ENCODE assay signal across 8 cellular contexts in genomic region chr22:20115691-20116375, GRCh38. TPM values are rescaled to one million over a fixed set of nuclear protein-coding genes. Genes with fewer than 3 reads are reported as not detected.
A peak's percentile ranks its signal among the peaks of the same experiment; 100 is the strongest.
DNase-seq lines count a peak whose midpoint lies in the region; TF ChIP-seq lines count a peak whose summit lies in the region.

Gene RANBP1, plus strand, starts transcription at chr22:20116104. Its CDS starts 81 bp downstream, at chr22:20116185.

- CTCF ChIA-PET in A673 (lab: Charles Lee): no interaction called here

- H3K27ac ChIP-seq in A673 (ENCODE audit: low read depth, low read length, poor library complexity, severe bottlenecking) (peak within 1 kb of the TSS; percentile 95), vagina (peak within 1 kb of the TSS; percentile 82)

- H3K9me3 ChIP-seq in A673 (ENCODE audit: low read depth, low read length, poor library complexity, severe bottlenecking) (no peaks in the 10 kb centered on the region), mononuclear cell (ENCODE audit: low read depth, low read length) (no peaks in the 10 kb centered on the region), vagina (no peaks in the 10 kb centered on the region)

- no peak for TF ChIP-seq POLR2A in vagina (IDR thresholded peaks at IDR 0.05)

- H3K4me3 ChIP-seq in A673 (ENCODE audit: low read depth, low read length, poor library complexity, severe bottlenecking) (peak within 1 kb of the TSS; percentile 95), mononuclear cell (ENCODE audit: low read length) (peak within 1 kb of the TSS; percentile 81), vagina (peak within 1 kb of the TSS; percentile 73 to 86)

- H3K27me3 ChIP-seq in A673 (replicated peaks; ENCODE audit: insufficient read depth, low read depth, low read length, poor library complexity): no peaks in the 10 kb centered on the region
- H3K27me3 ChIP-seq in mononuclear cell (ENCODE audit: insufficient read depth, low read length): no peaks in the 10 kb centered on the region
- H3K27me3 ChIP-seq in vagina: no peaks in the 10 kb centered on the region

- DNase-seq in A673 (ENCODE audit: low spot score) (no peak), M059J (ENCODE audit: low read depth) (no peak), dermis blood vessel endothelial cell (no peak), vagina (ENCODE audit: extremely low spot score in 2 of 2) (no peak), glomerular visceral epithelial cell (ENCODE audit: extremely low spot score) (no peak), NCI-H2107 treated with DMSO at 0.1 percent for 48 hours (lab: John Stamatoyannopoulos, UW; ENCODE audit: unreplicated experiment) (no peak)
- DNase-seq in stimulated activated CD4-positive, alpha-beta T cell treated with anti-CD3 and anti-CD28 coated beads, Interleukin-12 subunit alpha, Interleukin-12 subunit beta, amount 100 ng/mL, for 4 hours: no peak

- TF ChIP-seq CTCF in A673 (conservative IDR thresholded peaks at IDR 0.05; ENCODE audit: low read depth, low read length) (no peak), vagina (IDR thresholded peaks at IDR 0.05) (no peak)

- no TSS peak for BruUV-seq in A673 (replicated peaks; lab: Mats Ljungman, UMichigan)

- H3K4me1 ChIP-seq in A673 (ENCODE audit: insufficient read depth, low read length, poor library complexity, severe bottlenecking): peaks cover 19% of the 10 kb centered on the region
- peaks cover 43% of the 10 kb centered on the region for H3K4me1 ChIP-seq in mononuclear cell (ENCODE audit: insufficient read depth, low read length)
- peaks cover 40% of the 10 kb centered on the region for H3K4me1 ChIP-seq in vagina

- POLR2A ChIA-PET in A673 (lab: Charles Lee; ENCODE audit: low non-redundant PET): no interaction called here

- H3K36me3 ChIP-seq in A673 (ENCODE audit: insufficient read depth, low read length, poor library complexity, severe bottlenecking) (peaks cover 66% of the 10 kb centered on the region), vagina (peaks cover 0 to 54% of the 10 kb centered on the region in 2 donors)

- intact Hi-C loops in A673 (cut with micrococcal nuclease; ENCODE audit: unreplicated experiment) (no loop called here), vagina (cut with DNase I) (loop anchor here (10.0 kb wide), 1 partner anchor 1959 kb away; no protein-coding TSS in a partner anchor)

RNA-seq across cellular contexts. Expression of gene RANBP1, which starts in this region (rescaled TPM):
- total RNA-seq in A673 (2021): 501 and 509 TPM in 2 replicates
- total RNA-seq in M059J (2014; rRNA removed; shearing (Covaris generic)): 828 and 1,137 TPM in 2 replicates
- 239 and 338 TPM in 2 replicates for total RNA-seq in dermis blood vessel endothelial cell
- 71.3 TPM for total RNA-seq in mononuclear cell
- 177 TPM for total RNA-seq in vagina
